Comparison of ENCODE assay signal across 14 cellular contexts in the genomic region with DNA sequence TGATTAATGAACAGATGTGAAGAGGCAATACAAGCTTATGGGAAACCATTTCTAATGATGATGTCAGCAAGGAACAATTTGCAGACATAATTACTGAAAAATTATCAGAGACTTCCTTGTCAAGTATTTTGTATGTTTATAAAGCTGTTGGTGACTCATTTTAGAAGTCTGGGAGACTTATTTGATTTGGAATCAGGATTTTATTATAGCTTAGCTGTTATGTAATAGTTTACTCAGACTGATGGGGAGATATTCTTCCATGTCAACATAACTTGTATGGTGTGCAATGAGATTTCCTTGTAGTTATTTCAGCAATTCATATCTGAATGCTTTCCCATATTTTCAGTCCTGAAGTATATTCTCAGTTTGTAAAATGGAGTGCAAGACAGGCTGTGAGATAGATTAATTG.
DNase-seq lines count a peak whose midpoint lies in the region; ATAC-seq, FAIRE-seq and TF ChIP-seq lines count a peak whose summit lies in the region.
"Had no signal": no experiment of that assay in that cellular context is flagged by ENCODE, and none has a peak within 500 bp of the region (broad histone marks: within the 10 kb centered on the region; RNA-seq: fewer than 3 reads in every experiment).

No MANE protein-coding gene starts in this region.

- H2AFZ ChIP-seq in mammary epithelial cell (ENCODE audit: low read depth, low read length) (no peak overlapping the region), keratinocyte (ENCODE audit: control insufficient read depth, low read length) (no peak overlapping the region)
- H2AFZ ChIP-seq: parathyroid adenoma had no signal

- in situ Hi-C loops in mammary epithelial cell (cut with MboI; ENCODE audit: low sequenced_read_pairs in 2 of 2): no loop called here

- intact Hi-C loops in mammary epithelial cell (cut with micrococcal nuclease): loop anchor here (1.0 to 5.0 kb wide), 4 partner anchors 16 to 227 kb away; partner anchors contain the start of gene TGFB2

- H3K4me3 ChIP-seq in mammary epithelial cell (replicated peaks in 1 of 3; ENCODE audit: insufficient read depth in 1 of 3, low read depth in 2 of 3, low read length in 3 of 3) (no peak overlapping the region), keratinocyte (ENCODE audit: control insufficient read depth in 2 of 3, extremely low read depth in 1 of 3, insufficient read depth in 2 of 3, low read depth in 1 of 3, low read length in 3 of 3) (no peak overlapping the region)

- H3K4me1 ChIP-seq in mammary epithelial cell (ENCODE audit: insufficient read depth, low read length) (peaks cover 52% of the 10 kb centered on the region), keratinocyte (ENCODE audit: control insufficient read depth, extremely low read depth, insufficient read depth, low read length) (peaks cover 47% of the 10 kb centered on the region)
- H3K4me1 ChIP-seq: parathyroid adenoma had no signal

- H3K9me3 ChIP-seq in mammary epithelial cell (replicated peaks; ENCODE audit: insufficient read depth, low read length): no peaks in the 10 kb centered on the region
- H3K9me3 ChIP-seq in keratinocyte (ENCODE audit: control insufficient read depth, low read depth, low read length): no peaks in the 10 kb centered on the region

- CTCF ChIA-PET in mammary epithelial cell (lab: Charles Lee; ENCODE audit: low non-redundant PET): no interaction called here

- peak overlapping the region; percentile 93 for H3K27ac ChIP-seq in mammary epithelial cell (ENCODE audit: insufficient read depth, low read depth, low read length)
- peak overlapping the region; percentile 74 for H3K27ac ChIP-seq in keratinocyte (ENCODE audit: control insufficient read depth, insufficient read depth, low read length)
- H3K27ac ChIP-seq: parathyroid adenoma had no signal

- H3K9ac ChIP-seq in mammary epithelial cell (ENCODE audit: insufficient read depth, low read length): peak overlapping the region; percentile 63
- H3K9ac ChIP-seq in keratinocyte (ENCODE audit: control insufficient read depth, extremely low read depth, insufficient read depth, low read length): peak overlapping the region; percentile 54
- H3K9ac ChIP-seq: parathyroid adenoma had no signal

- no peaks in the 10 kb centered on the region for H3K9me1 ChIP-seq in keratinocyte (ENCODE audit: control insufficient read depth, extremely low read depth, insufficient read depth, low read length)

- no TSS peak for BruUV-seq in mammary epithelial cell (replicated peaks; lab: Mats Ljungman, UMichigan)

- H3K79me2 ChIP-seq in mammary epithelial cell (ENCODE audit: insufficient read depth, low read length) (no peaks in the 10 kb centered on the region), keratinocyte (ENCODE audit: control insufficient read depth, insufficient read depth, low read length) (no peaks in the 10 kb centered on the region)
- H3K79me2 ChIP-seq: parathyroid adenoma had no signal

- no peak for TF ChIP-seq CTCF in mammary epithelial cell (conservative IDR thresholded peaks at IDR 0.05 in 1 of 2, IDR thresholded peaks at IDR 0.05 in 1 of 2; ENCODE audit: extremely low read depth in 1 of 2, insufficient read depth in 1 of 2, low read depth in 1 of 2, low read length in 2 of 2)
- no peak for TF ChIP-seq CTCF in keratinocyte (optimal IDR thresholded peaks at IDR 0.05 in 1 of 3, IDR thresholded peaks at IDR 0.05 in 1 of 3, conservative IDR thresholded peaks at IDR 0.05 in 1 of 3; ENCODE audit: extremely low read depth in 1 of 3, insufficient read depth in 2 of 3, low read length in 3 of 3)

- ATAC-seq in HG02973 (IDR thresholded peaks at IDR 0.05; ENCODE audit: unreplicated experiment): no peak
- ATAC-seq in GM21367 (IDR thresholded peaks at IDR 0.05; ENCODE audit: unreplicated experiment): no peak
- ATAC-seq in HG03442 (IDR thresholded peaks at IDR 0.05; ENCODE audit: unreplicated experiment): no peak
- ATAC-seq: T-cell had no signal

- H3K27me3 ChIP-seq in mammary epithelial cell (ENCODE audit: insufficient read depth, low read length) (no peaks in the 10 kb centered on the region), keratinocyte (ENCODE audit: control insufficient read depth, extremely low read depth, insufficient read depth, low read length) (no peaks in the 10 kb centered on the region)

- H4K20me1 ChIP-seq in mammary epithelial cell (ENCODE audit: insufficient read depth, low read length) (no peaks in the 10 kb centered on the region), keratinocyte (ENCODE audit: control insufficient read depth, extremely low read depth, insufficient read depth, low read length) (no peaks in the 10 kb centered on the region)

- DNase-seq in HuH-7.5 (ENCODE audit: low spot score) (peak; percentile 13), mammary epithelial cell (peak; percentile 84), keratinocyte (ENCODE audit: low read depth, low spot score) (peak; percentile 88), stromal cell of bone marrow (ENCODE audit: low read depth) (peak; percentile 68), GF-D8 (lab: John Stamatoyannopoulos, UW) (no peak)
- DNase-seq: activated CD8-positive, alpha-beta memory T cell treated with anti-CD3 and anti-CD28 coated beads, Interleukin-2, amount 50 U/mL, for 48 hours; central memory CD4-positive, alpha-beta T cell; NCI-H2171 treated with DMSO at 0.1 percent for 48 hours; T-cell had no signal

- H3K36me3 ChIP-seq in mammary epithelial cell (ENCODE audit: insufficient read depth, low read length): no peaks in the 10 kb centered on the region
- H3K36me3 ChIP-seq in keratinocyte (ENCODE audit: control insufficient read depth in 2 of 2, extremely low read depth in 1 of 2, insufficient read depth in 2 of 2, low read length in 2 of 2): no peaks in the 10 kb centered on the region

- no peak for FAIRE-seq in keratinocyte (lab: Jason Lieb, UNC)
- FAIRE-seq: G401.6 had no signal

- dilution Hi-C loops in mammary epithelial cell (cut with HindIII; ENCODE audit: low sequenced_read_pairs): no loop called here
- dilution Hi-C loops in keratinocyte (cut with MboI; ENCODE audit: extremely low pct_ligation_motif_present, low sequenced_read_pairs): no loop called here

- H3K4me2 ChIP-seq in mammary epithelial cell (ENCODE audit: insufficient read depth, low read depth, low read length): peak overlapping the region; percentile 59
- peak overlapping the region; percentile 49 for H3K4me2 ChIP-seq in keratinocyte (ENCODE audit: control insufficient read depth, extremely low read depth, insufficient read depth, low read depth, low read length)
